Comparison of ENCODE assay signal across 20 cellular contexts in genomic region chr1:215672482-215672881, GRCh38.
DNase-seq lines count a peak whose midpoint lies in the region; TF ChIP-seq lines count a peak whose summit lies in the region.
"Had no signal": no experiment of that assay in that cellular context is flagged by ENCODE, and none has a peak within 500 bp of the region (broad histone marks: within the 10 kb centered on the region; RNA-seq: fewer than 3 reads in every experiment).

No MANE protein-coding gene starts in this region.

- H4K20me1 ChIP-seq in SK-N-SH (ENCODE audit: insufficient read depth), result no peaks in the 10 kb centered on the region

- H3K9me2 ChIP-seq in SK-N-SH, result no peaks in the 10 kb centered on the region

- in situ Hi-C loops in brain microvascular endothelial cell (cut with HindIII; ENCODE audit: low pct_ligation_motif_present, low sequenced_read_pairs), result no loop called here

- WGBS in SK-N-SH (ENCODE audit: low lambda C conversion rate), result 64% methylated on average over 2 of the region's 2 CpGs

- POLR2A ChIA-PET in SK-N-SH (lab: Yijun Ruan, JAX), result no interaction called here

- CTCF ChIA-PET in SK-N-SH (lab: Yijun Ruan, JAX), result interaction anchor here (0.6 to 1.4 kb wide), 4 partner anchors 10 to 503 kb away, joined by 3 to 7 read pairs (median 4); no protein-coding TSS in a partner anchor

- no peak for TF ChIP-seq RAD21 in SK-N-SH (IDR thresholded peaks at IDR 0.05; ENCODE audit: low read length)

- DNase-seq in GM03348 (ENCODE audit: low spot score), result peak; percentile 7
- DNase-seq in SK-N-SH, result no peak
- no peak for DNase-seq in foreskin fibroblast
- DNase-seq in NCI-H1092 treated with DMSO at 0.1 percent for 48 hours (lab: John Stamatoyannopoulos, UW), result no peak
- DNase-seq in brain microvascular endothelial cell, result no peak
- DNase-seq in T1000 (lab: John Stamatoyannopoulos, UW), result no peak
- DNase-seq in RKO (ENCODE audit: low spot score), result no peak
- DNase-seq: C1 segment of cervical spinal cord; CD8-positive, alpha-beta memory T cell; DMS79; KG1; NCI-H187; NCI-H2227 treated with DMSO at 0.1 percent for 48 hours; NCI-H510A treated with DMSO at 0.1 percent for 48 hours; NCI-H774; OCI-M1; SIG-M5 had no signal

- H3K9me3 ChIP-seq in SK-N-SH, result no peaks in the 10 kb centered on the region
- H3K9me3 ChIP-seq: HAP-1 had no signal

- H3K4me3 ChIP-seq in SK-N-SH (ENCODE audit: low read depth in 2 of 2, low read length in 1 of 2), result no peak overlapping the region
- no peak overlapping the region for H3K4me3 ChIP-seq in foreskin fibroblast (ENCODE audit: low read depth in 1 of 2, low read length in 2 of 2)
- no peak overlapping the region for H3K4me3 ChIP-seq in brain microvascular endothelial cell (ENCODE audit: low read depth, low read length)
- H3K4me3 ChIP-seq: HAP-1 had no signal

- H3K4me2 ChIP-seq in SK-N-SH, result no peak overlapping the region

- H3F3A ChIP-seq in SK-N-SH (replicated peaks; ENCODE audit: insufficient read depth), result no peaks in the 10 kb centered on the region

- no peaks in the 10 kb centered on the region for H3K79me2 ChIP-seq in SK-N-SH (ENCODE audit: insufficient read depth)

- TF ChIP-seq EP300 in SK-N-SH (IDR thresholded peaks at IDR 0.05; ENCODE audit: borderline replicate concordance in 1 of 2, low read depth in 1 of 2, low read length in 1 of 2), result no peak

- H2AFZ ChIP-seq in SK-N-SH (ENCODE audit: low read depth), result no peak overlapping the region

- H3K27ac ChIP-seq in 22Rv1 (no peak overlapping the region), SK-N-SH (ENCODE audit: low read depth in 2 of 2, low read length in 1 of 2) (no peak overlapping the region), brain microvascular endothelial cell (no peak overlapping the region)
- H3K27ac ChIP-seq: RWPE1 had no signal

- peaks cover 0 to 4% of the 10 kb centered on the region in 2 experiments; a peak in 1 of 4 replicates for H3K4me1 ChIP-seq in SK-N-SH (ENCODE audit: control insufficient read depth in 1 of 2, insufficient read depth in 2 of 2, low read depth in 1 of 2, low read length in 1 of 2)
- H3K4me1 ChIP-seq: HAP-1 had no signal

- no peaks in the 10 kb centered on the region for H3K36me3 ChIP-seq in SK-N-SH (replicated peaks in 1 of 2; ENCODE audit: control insufficient read depth in 1 of 2, insufficient read depth in 2 of 2, low read length in 1 of 2)
- H3K36me3 ChIP-seq in brain microvascular endothelial cell (replicated peaks), result no peaks in the 10 kb centered on the region
- H3K36me3 ChIP-seq: HAP-1 had no signal

- H3K27me3 ChIP-seq in SK-N-SH (ENCODE audit: insufficient read depth) (no peaks in the 10 kb centered on the region), brain microvascular endothelial cell (replicated peaks) (no peaks in the 10 kb centered on the region)

- TF ChIP-seq CTCF in 22Rv1 (IDR thresholded peaks at IDR 0.05) (peak; percentile 32; the same call in 1 of the 2 replicates), SK-N-SH (IDR thresholded peaks at IDR 0.05) (peak; percentile 17; the same call in 1 of the 2 replicates), foreskin fibroblast (IDR thresholded peaks at IDR 0.05; ENCODE audit: low read depth, low read length) (peak; percentile 6), brain microvascular endothelial cell (IDR thresholded peaks at IDR 0.05; ENCODE audit: low read depth, low read length, missing control alignments) (no peak)

- H3K9ac ChIP-seq in SK-N-SH, result no peak overlapping the region

TF ChIP-seq in SK-N-SH, 30 proteins besides CTCF, POLR2A, EP300 and RAD21:
- TF ChIP-seq ZBTB33 (IDR thresholded peaks at IDR 0.05; ENCODE audit: borderline replicate concordance, low read depth) (no peak), CHD2 (IDR thresholded peaks at IDR 0.05; ENCODE audit: low read length, partially characterized antibody) (no peak)
- TF ChIP-seq, protein P1, sequence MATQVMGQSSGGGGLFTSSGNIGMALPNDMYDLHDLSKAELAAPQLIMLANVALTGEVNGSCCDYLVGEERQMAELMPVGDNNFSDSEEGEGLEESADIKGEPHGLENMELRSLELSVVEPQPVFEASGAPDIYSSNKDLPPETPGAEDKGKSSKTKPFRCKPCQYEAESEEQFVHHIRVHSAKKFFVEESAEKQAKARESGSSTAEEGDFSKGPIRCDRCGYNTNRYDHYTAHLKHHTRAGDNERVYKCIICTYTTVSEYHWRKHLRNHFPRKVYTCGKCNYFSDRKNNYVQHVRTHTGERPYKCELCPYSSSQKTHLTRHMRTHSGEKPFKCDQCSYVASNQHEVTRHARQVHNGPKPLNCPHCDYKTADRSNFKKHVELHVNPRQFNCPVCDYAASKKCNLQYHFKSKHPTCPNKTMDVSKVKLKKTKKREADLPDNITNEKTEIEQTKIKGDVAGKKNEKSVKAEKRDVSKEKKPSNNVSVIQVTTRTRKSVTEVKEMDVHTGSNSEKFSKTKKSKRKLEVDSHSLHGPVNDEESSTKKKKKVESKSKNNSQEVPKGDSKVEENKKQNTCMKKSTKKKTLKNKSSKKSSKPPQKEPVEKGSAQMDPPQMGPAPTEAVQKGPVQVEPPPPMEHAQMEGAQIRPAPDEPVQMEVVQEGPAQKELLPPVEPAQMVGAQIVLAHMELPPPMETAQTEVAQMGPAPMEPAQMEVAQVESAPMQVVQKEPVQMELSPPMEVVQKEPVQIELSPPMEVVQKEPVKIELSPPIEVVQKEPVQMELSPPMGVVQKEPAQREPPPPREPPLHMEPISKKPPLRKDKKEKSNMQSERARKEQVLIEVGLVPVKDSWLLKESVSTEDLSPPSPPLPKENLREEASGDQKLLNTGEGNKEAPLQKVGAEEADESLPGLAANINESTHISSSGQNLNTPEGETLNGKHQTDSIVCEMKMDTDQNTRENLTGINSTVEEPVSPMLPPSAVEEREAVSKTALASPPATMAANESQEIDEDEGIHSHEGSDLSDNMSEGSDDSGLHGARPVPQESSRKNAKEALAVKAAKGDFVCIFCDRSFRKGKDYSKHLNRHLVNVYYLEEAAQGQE (IDR thresholded peaks at IDR 0.05; ENCODE audit: low read depth, low read length), result no peak
TF ChIP-seq in SK-N-SH: peak in this region for 0.
